19 cellular contexts compared by ENCODE assay signal in genomic region chr10:86127274-86127819, GRCh38.
DNase-seq lines count a peak whose midpoint lies in the region; ATAC-seq, FAIRE-seq and TF ChIP-seq lines count a peak whose summit lies in the region.
"Had no signal": no experiment of that assay in that cellular context is flagged by ENCODE, and none has a peak within 500 bp of the region (broad histone marks: within the 10 kb centered on the region; RNA-seq: fewer than 3 reads in every experiment).

No MANE protein-coding gene starts in this region.

- no peak for ATAC-seq in upper lobe of left lung (ENCODE audit: low FRiP score in 2 of 2)
- ATAC-seq: CD8-positive, alpha-beta T cell had no signal

- H3K9me3 Mint-ChIP-seq in neural crest cell, result peaks cover 5% of the 10 kb centered on the region
- H3K9me3 Mint-ChIP-seq: CD8-positive, alpha-beta T cell had no signal

- no peaks in the 10 kb centered on the region for H3K27me3 Mint-ChIP-seq in neural crest cell (ENCODE audit: low read depth)

- H3K36me3 ChIP-seq in MM.1S (replicated peaks; ENCODE audit: insufficient read depth, low read length) (no peaks in the 10 kb centered on the region), upper lobe of left lung (no peaks in the 10 kb centered on the region)
- H3K36me3 ChIP-seq: BLaER1, HAP-1 had no signal

- H3K4me3 Mint-ChIP-seq in neural crest cell, result no peak overlapping the region
- H3K4me3 Mint-ChIP-seq: B cell; CD4-positive, CD25-positive, alpha-beta regulatory T cell; CD8-positive, alpha-beta T cell had no signal

- no peak for TF ChIP-seq EP300 in upper lobe of left lung (IDR thresholded peaks at IDR 0.05)

- peaks cover 20% of the 10 kb centered on the region for H3K4me1 ChIP-seq in MM.1S (ENCODE audit: low read length)
- H3K4me1 ChIP-seq in upper lobe of left lung, result no peaks in the 10 kb centered on the region
- H3K4me1 ChIP-seq: BLaER1, Caco-2, HAP-1 had no signal

- H3F3A ChIP-seq in MM.1S (ENCODE audit: insufficient read depth, low read length), result no peaks in the 10 kb centered on the region

- DNase-seq in MM.1S (peak; percentile 73), RPMI8226 (peak; percentile 86), neural crest cell (ENCODE audit: low read depth, low spot score) (no peak), AML-193 (lab: John Stamatoyannopoulos, UW) (no peak), upper lobe of left lung (no peak), RCC 7860 (ENCODE audit: low spot score) (no peak)
- DNase-seq: Caco-2; CD4-positive, CD25-positive, alpha-beta regulatory T cell; CD8-positive, alpha-beta T cell; DMS153; DND-41; GOT3 had no signal

- H3K36me3 Mint-ChIP-seq in neural crest cell (ENCODE audit: low read depth), result no peaks in the 10 kb centered on the region
- H3K36me3 Mint-ChIP-seq: CD4-positive, CD25-positive, alpha-beta regulatory T cell; CD8-positive, alpha-beta T cell had no signal

- no peak for FAIRE-seq in RCC 7860 (lab: Jason Lieb, UNC)
- FAIRE-seq: G401.6, GM12892, H54 had no signal

- no peaks in the 10 kb centered on the region for H3K9me2 ChIP-seq in MM.1S (replicated peaks; ENCODE audit: insufficient read depth, low read length)

- 63 to 70% methylated on average over 8 of the region's 8 CpGs for WGBS in upper lobe of left lung, 2 donors

- no peaks in the 10 kb centered on the region for H3K4me1 Mint-ChIP-seq in neural crest cell
- H3K4me1 Mint-ChIP-seq: B cell; CD4-positive, CD25-positive, alpha-beta regulatory T cell had no signal

- H3K27ac ChIP-seq in MM.1S (ENCODE audit: low read length) (no peak overlapping the region), upper lobe of left lung (no peak overlapping the region)
- H3K27ac ChIP-seq: BLaER1, C4-2B had no signal

- H3K79me2 ChIP-seq in MM.1S (ENCODE audit: low read length), result no peaks in the 10 kb centered on the region

- peak overlapping the region; percentile 51 for H2AFZ ChIP-seq in MM.1S (ENCODE audit: low read length)

- no peaks in the 10 kb centered on the region for H4K20me1 ChIP-seq in MM.1S (ENCODE audit: insufficient read depth, low read length)
- H4K20me1 ChIP-seq: BLaER1 had no signal

- H3K9me3 ChIP-seq in MM.1S (replicated peaks; ENCODE audit: insufficient read depth, low read length), result no peaks in the 10 kb centered on the region
- H3K9me3 ChIP-seq in upper lobe of left lung, result peaks cover 0 to 5% (median 0%) of the 10 kb centered on the region in 4 donors
- H3K9me3 ChIP-seq: BLaER1, Caco-2, HAP-1 had no signal

- peak overlapping the region; percentile 83 for H3K27ac Mint-ChIP-seq in neural crest cell (ENCODE audit: unreplicated experiment)
- H3K27ac Mint-ChIP-seq: B cell; CD4-positive, CD25-positive, alpha-beta regulatory T cell; CD8-positive, alpha-beta T cell had no signal

- TF ChIP-seq CTCF in MM.1S (IDR thresholded peaks at IDR 0.05; ENCODE audit: low read length) (no peak), neural crest cell (conservative IDR thresholded peaks at IDR 0.05) (no peak), upper lobe of left lung (IDR thresholded peaks at IDR 0.05) (no peak)

- no peak overlapping the region for H3K9ac ChIP-seq in MM.1S (ENCODE audit: low read length)
- H3K9ac ChIP-seq: BLaER1 had no signal

- no peak for TF ChIP-seq POLR2A in upper lobe of left lung (IDR thresholded peaks at IDR 0.05)

- no peaks in the 10 kb centered on the region for H3K27me3 ChIP-seq in MM.1S (replicated peaks; ENCODE audit: insufficient read depth, low read length)
- no peaks in the 10 kb centered on the region for H3K27me3 ChIP-seq in upper lobe of left lung
- H3K27me3 ChIP-seq: BLaER1 had no signal

- H3K4me2 ChIP-seq in MM.1S (ENCODE audit: low read depth, low read length), result peak overlapping the region; percentile 38
- H3K4me2 ChIP-seq: BLaER1 had no signal

- H3K4me3 ChIP-seq in MM.1S (ENCODE audit: low read length) (no peak overlapping the region), upper lobe of left lung (no peak overlapping the region)
- H3K4me3 ChIP-seq: BLaER1, HAP-1 had no signal

Comparison
In these comparisons a context has a peak if more than half of its experiments do, and no peak if none do; other contexts are left out.
1. DNase-seq: peak in MM.1S (single experiment) and RPMI8226 (single experiment); none in neural crest cell (single experiment), AML-193 (0 of 2), upper lobe of left lung (0 of 2) and RCC 7860 (single experiment).